ENCODE assay signal across 8 cellular contexts in the genomic region with DNA sequence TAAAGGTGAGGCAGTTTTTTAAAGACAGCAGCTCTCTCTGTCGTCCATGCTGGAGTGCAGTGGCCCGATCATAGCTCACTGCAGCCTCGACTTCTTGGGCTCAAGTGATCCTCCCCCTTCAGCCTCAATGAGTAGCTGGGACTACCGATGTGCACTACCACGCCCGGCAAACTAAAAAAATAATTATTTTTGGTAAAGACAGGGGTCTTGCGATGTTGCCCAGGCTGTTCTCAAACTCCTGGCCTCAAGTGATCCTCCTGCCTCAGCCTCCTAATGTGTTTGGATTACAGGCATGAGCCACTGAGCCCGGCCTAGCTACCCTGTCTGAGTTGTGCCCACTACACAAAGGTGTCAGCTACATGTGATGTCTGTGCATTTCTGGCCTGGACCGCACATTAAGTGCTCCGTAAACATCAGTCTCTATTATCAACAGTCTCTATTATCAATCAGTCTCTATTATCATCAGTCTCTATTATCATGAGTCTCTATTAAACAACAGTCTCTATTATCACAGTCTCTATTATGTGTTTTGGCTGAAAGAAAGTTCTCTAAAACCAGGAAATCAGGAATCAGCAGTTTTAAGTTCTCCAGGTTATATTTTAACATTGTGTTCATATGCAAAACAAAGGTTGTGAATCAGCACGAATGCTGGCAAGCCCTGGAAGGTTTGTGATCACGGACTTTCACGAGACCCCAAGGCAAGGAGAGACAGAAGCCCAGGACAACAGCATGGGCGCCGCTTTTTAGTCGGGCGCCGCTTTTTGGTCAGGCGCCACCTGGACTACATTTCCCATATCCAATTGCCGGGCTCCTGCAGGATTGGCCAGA. TPM values are rescaled to one million over a fixed set of nuclear protein-coding genes. Genes with fewer than 3 reads are reported as not detected.
A peak's percentile ranks its signal among the peaks of the same experiment; 100 is the strongest.
DNase-seq lines count a peak whose midpoint lies in the region; ATAC-seq and TF ChIP-seq lines count a peak whose summit lies in the region.

No MANE protein-coding gene starts in this region.

- H3K27me3 ChIP-seq in DOHH2 (ENCODE audit: control insufficient read depth, low read length) (peaks cover 7% of the 10 kb centered on the region; the same call in 1 of the 2 replicates), ovary (no peaks in the 10 kb centered on the region)

- H2AFZ ChIP-seq in OCI-LY7 (ENCODE audit: low read length): peak overlapping the region; percentile 100

- H3K4me3 ChIP-seq in DOHH2 (ENCODE audit: low read length): peak overlapping the region; percentile 95
- H3K4me3 ChIP-seq in OCI-LY7 (ENCODE audit: low read depth, low read length, poor library complexity, severe bottlenecking): peak overlapping the region; percentile 87
- H3K4me3 ChIP-seq in ovary: peak overlapping the region; percentile 91

- TF ChIP-seq EP300 in ovary (IDR thresholded peaks at IDR 0.05): no peak

- 41 to 46% (median 42%) methylated on average over 20 of the region's 20 CpGs for WGBS in ovary, 3 donors

- H3K36me3 ChIP-seq in DOHH2 (ENCODE audit: control insufficient read depth, low read length) (peaks cover 10% of the 10 kb centered on the region), OCI-LY7 (ENCODE audit: insufficient read depth, low read length) (no peaks in the 10 kb centered on the region), ovary (no peaks in the 10 kb centered on the region)

- H3K27ac Mint-ChIP-seq in endothelial cell (ENCODE audit: unreplicated experiment): peak overlapping the region; percentile 89

- no peak for TF ChIP-seq CTCF in DOHH2 (IDR thresholded peaks at IDR 0.05; ENCODE audit: low read depth, low read length, poor library complexity, severe bottlenecking)
- no peak for TF ChIP-seq CTCF in OCI-LY7 (conservative IDR thresholded peaks at IDR 0.05; ENCODE audit: low read length)
- no peak for TF ChIP-seq CTCF in endothelial cell (IDR thresholded peaks at IDR 0.05; ENCODE audit: unreplicated experiment)
- TF ChIP-seq CTCF in ovary (IDR thresholded peaks at IDR 0.05): no peak

- peak overlapping the region; percentile 91 for H3K4me2 ChIP-seq in DOHH2 (ENCODE audit: low read length)
- peak overlapping the region; percentile 82 for H3K4me2 ChIP-seq in OCI-LY7 (ENCODE audit: low read length)

- peaks cover 2% of the 10 kb centered on the region; the same call in 1 of the 2 replicates for H3F3A ChIP-seq in DOHH2 (ENCODE audit: control insufficient read depth, insufficient read depth)

- no peaks in the 10 kb centered on the region for H3K27me3 Mint-ChIP-seq in endothelial cell (ENCODE audit: unreplicated experiment)

- H3K4me1 Mint-ChIP-seq in endothelial cell (ENCODE audit: unreplicated experiment): peaks cover 8% of the 10 kb centered on the region

- intact Hi-C loops in OCI-LY7 (cut with micrococcal nuclease; ENCODE audit: unreplicated experiment) (loop anchor here (1.0 kb wide), 1 partner anchor 375 kb away; no protein-coding TSS in a partner anchor), ovary (cut with DNase I) (loop anchor here in 2 of 4 donors (10.0 kb wide), 1 partner anchor 424 kb away; no protein-coding TSS in a partner anchor)

- H3K9me3 Mint-ChIP-seq in endothelial cell (ENCODE audit: unreplicated experiment): peaks cover 4% of the 10 kb centered on the region

- peak overlapping the region; percentile 64 for H3K27ac ChIP-seq in DOHH2 (ENCODE audit: low read depth, low read length)
- peak overlapping the region; percentile 68 for H3K27ac ChIP-seq in OCI-LY7 (ENCODE audit: low read depth, low read length, poor library complexity, severe bottlenecking)
- peak overlapping the region; percentile 50 to 87 for H3K27ac ChIP-seq in ovary

- H4K20me1 ChIP-seq in DOHH2 (ENCODE audit: control insufficient read depth, insufficient read depth, low read depth, low read length) (peaks cover 3% of the 10 kb centered on the region; the same call in 1 of the 2 replicates), OCI-LY7 (ENCODE audit: insufficient read depth, low read length) (no peaks in the 10 kb centered on the region)

- TF ChIP-seq POLR2A in ovary (IDR thresholded peaks at IDR 0.05): no peak

- no peak for DNase-seq in OCI-LY7 (ENCODE audit: low spot score)
- DNase-seq in endothelial cell (ENCODE audit: low spot score): no peak
- peak in 1 of 5 donors; percentile 34 for DNase-seq in ovary
- DNase-seq in AG20443 (ENCODE audit: low spot score): no peak
- no peak for DNase-seq in activated effector memory CD4-positive, alpha-beta T cell treated with anti-CD3 and anti-CD28 coated beads, Interleukin-2, amount 50 U/mL, for 16 hours
- no peak for DNase-seq in activated effector memory CD4-positive, alpha-beta T cell treated with Interleukin-2 at 50 U/mL for 16 hours

- H3K9me2 ChIP-seq in DOHH2 (replicated peaks; ENCODE audit: control insufficient read depth, low read length) (no peaks in the 10 kb centered on the region), OCI-LY7 (ENCODE audit: insufficient read depth, low read length) (no peaks in the 10 kb centered on the region)

- peak overlapping the region; percentile 87 for H3K4me3 Mint-ChIP-seq in endothelial cell (ENCODE audit: unreplicated experiment)

- H3K4me1 ChIP-seq in DOHH2 (ENCODE audit: control insufficient read depth, low read length) (peaks cover 21% of the 10 kb centered on the region), OCI-LY7 (ENCODE audit: insufficient read depth, low read length, poor library complexity, severe bottlenecking) (peaks cover 11% of the 10 kb centered on the region), ovary (ENCODE audit: insufficient read depth) (no peaks in the 10 kb centered on the region)

- CTCF ChIA-PET in OCI-LY7 (lab: Charles Lee; ENCODE audit: unreplicated experiment): interaction anchor here (0.6 kb wide), 2 partner anchors 35 to 38 kb away, joined by 3 read pairs; no protein-coding TSS in a partner anchor

- BruUV-seq in OCI-LY7 (replicated peaks; lab: Mats Ljungman, UMichigan): no TSS peak

- POLR2A ChIA-PET in OCI-LY7 (lab: Charles Lee): interaction anchor here (0.6 to 0.7 kb wide), 4 partner anchors 34 to 903 kb away, joined by 3 to 5 read pairs (median 3); no protein-coding TSS in a partner anchor

- H3K79me2 ChIP-seq in DOHH2 (ENCODE audit: control insufficient read depth, low read length) (peaks cover 38% of the 10 kb centered on the region), OCI-LY7 (ENCODE audit: insufficient read depth, low read depth, low read length) (peaks cover 8% of the 10 kb centered on the region; the same call in 1 of the 2 replicates)

- peaks cover 3% of the 10 kb centered on the region for H3K36me3 Mint-ChIP-seq in endothelial cell (ENCODE audit: low read depth, unreplicated experiment)

- no peak for ATAC-seq in GM18867 (IDR thresholded peaks at IDR 0.05; ENCODE audit: unreplicated experiment)

- no peaks in the 10 kb centered on the region for H3K9me3 ChIP-seq in DOHH2 (ENCODE audit: control insufficient read depth, insufficient read depth, low read length)
- peaks cover 14% of the 10 kb centered on the region for H3K9me3 ChIP-seq in OCI-LY7 (ENCODE audit: low read length)
- H3K9me3 ChIP-seq in ovary: no peaks in the 10 kb centered on the region

RNA-seq across cellular contexts. Expression of a gene that starts 0.7 kb away (rescaled TPM):
- 47.6 and 70.2 TPM in 2 replicates for total RNA-seq in OCI-LY7 (2014; rRNA removed; shearing (Covaris generic))
- total RNA-seq in OCI-LY7 (2022) (40.2 and 50.7 TPM in 2 replicates), endothelial cell (ENCODE audit: unreplicated experiment) (18.6 TPM), ovary (10 to 100 TPM; 20.7 to 40.5 (median 25.2) TPM)
- polyA plus RNA-seq in ovary: 10 to 100 TPM; 11.0 to 30.3 TPM
